In genomic region chr4:155964016-155964891, GRCh38 we compare ENCODE assay signal across 1 cellular context.
TF ChIP-seq lines count a peak whose summit lies in the region.

No MANE protein-coding gene starts in this region.

TF ChIP-seq in HepG2, 621 proteins besides CTCF, POLR2A, EP300 and RAD21:
- TF ChIP-seq ZNF142 (CRISPR knock-in tag; IDR thresholded peaks at IDR 0.05) (no peak), HNRNPK (IDR thresholded peaks at IDR 0.05; ENCODE audit: low read depth, low read length, poor library complexity, severe bottlenecking) (no peak), MAFF (IDR thresholded peaks at IDR 0.05; ENCODE audit: low read depth, low read length) (peak; percentile 56), CREB1 (IDR thresholded peaks at IDR 0.05) (peak; percentile 50; the same call in 1 of the 2 replicates), CREB1 (CRISPR knock-in tag; IDR thresholded peaks at IDR 0.05) (no peak), SRSF9 (IDR thresholded peaks at IDR 0.05; ENCODE audit: borderline replicate concordance, insufficient read depth, low read depth, low read length, poor library complexity, severe bottlenecking) (no peak), ZNF44 (CRISPR knock-in tag; IDR thresholded peaks at IDR 0.05) (no peak), ZNF282 (IDR thresholded peaks at IDR 0.05; ENCODE audit: partially characterized antibody) (no peak), ZNF775 (CRISPR knock-in tag; IDR thresholded peaks at IDR 0.05; ENCODE audit: borderline replicate concordance) (no peak), MAFK (conservative IDR thresholded peaks at IDR 0.05 in 1 of 2, IDR thresholded peaks at IDR 0.05 in 1 of 2; ENCODE audit: low read length in 2 of 2) (peak; percentile 48 to 69; a peak in 2 of 4 replicates)
